18 cellular contexts compared by ENCODE assay signal in the genomic region with DNA sequence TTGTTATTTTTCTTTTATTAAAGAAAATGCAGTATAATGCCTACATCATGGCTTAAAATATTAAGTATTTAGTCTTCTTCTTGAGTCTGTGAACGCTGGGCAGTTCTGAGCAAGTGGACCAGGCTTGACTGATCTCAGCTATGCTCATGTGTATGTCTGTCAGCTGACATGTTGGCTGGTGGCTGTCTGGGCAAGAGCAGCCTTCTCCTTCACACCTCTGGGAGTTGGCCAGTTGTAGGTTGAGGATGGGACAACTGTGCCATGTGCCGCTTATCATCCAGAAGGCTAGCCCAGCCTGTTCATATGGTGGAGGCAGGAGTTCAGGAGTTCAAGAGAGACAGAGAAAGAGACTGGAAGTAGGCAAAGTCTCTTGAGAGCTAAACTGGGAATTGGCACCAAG.
"Had no signal": no experiment of that assay in that cellular context is flagged by ENCODE, and none has a peak within 500 bp of the region (broad histone marks: within the 10 kb centered on the region; RNA-seq: fewer than 3 reads in every experiment).

No MANE protein-coding gene starts in this region.

- DNase-seq: KBM-7, NCI-H1048, NCI-H1105, NCI-H1417, NCI-H187, NCI-H2029, NCI-H2081 treated with DMSO at 0.1 percent for 48 hours, NCI-H2171, NCI-H226, NCI-H446, NCI-H510A, NCI-H524 treated with DMSO at 0.1 percent for 48 hours, NCI-H69, NCI-H774, RPMI8226, SHP77 treated with DMSO at 0.1 percent for 48 hours, SJCRH30 had no signal

- H3K4me3 ChIP-seq: SJCRH30 had no signal

- H3K27me3 ChIP-seq: SJCRH30 had no signal

- H3K9me3 ChIP-seq: SJCRH30 had no signal

- H3K27ac ChIP-seq: SJCRH30 had no signal

- ATAC-seq: SK-N-SH treated with all-trans-retinoic acid at 6 μM for 48 hours had no signal

- H3K36me3 ChIP-seq: SJCRH30 had no signal

- H3K4me1 ChIP-seq: SJCRH30 had no signal
